ENCODE assay signal across 20 cellular contexts in genomic region chr4:138162259-138162658, GRCh38.
"Had no signal": no experiment of that assay in that cellular context is flagged by ENCODE, and none has a peak within 500 bp of the region (broad histone marks: within the 10 kb centered on the region; RNA-seq: fewer than 3 reads in every experiment).

No MANE protein-coding gene starts in this region.

- DNase-seq: activated CD4-positive, alpha-beta T cell treated with anti-CD3 and anti-CD28 coated beads, Interleukin-2, amount 50 U/mL, for 48 hours; activated CD4-positive, CD25-positive, alpha-beta regulatory T cell treated with anti-CD3 and anti-CD28 coated beads, Interleukin-2, amount 50 U/mL, for 72 hours; activated CD8-positive, alpha-beta memory T cell treated with anti-CD3 and anti-CD28 coated beads, Interleukin-2, amount 10 ng/mL, durations not matched to agents 7 days and 5 days; activated effector memory CD4-positive, alpha-beta T cell treated with Interleukin-2 at 50 U/mL for 16 hours; activated T-cell treated with anti-CD3 and anti-CD28 coated beads, Interleukin-2, amount 50 U/mL, for 24 hours; brain microvascular endothelial cell; endodermal cell; esophagus squamous epithelium; heart right ventricle; islet precursor cell; left ventricle myocardium inferior; mesenchymal stem cell; nephron progenitor cell; sigmoid colon; stimulated activated CD4-positive, alpha-beta T cell treated with anti-CD3 and anti-CD28 coated beads, Interleukin-2, amount 100 ng/mL, for 48 hours; stimulated activated CD8-positive, alpha-beta memory T cell treated with anti-CD3 and anti-CD28 coated beads, Interleukin-4, amount 100 ng/mL, for 48 hours; testis; upper lobe of right lung had no signal

- H3K4me3 ChIP-seq: esophagus squamous epithelium, heart right ventricle, left ventricle myocardium inferior, sigmoid colon, testis, upper lobe of right lung had no signal

- FAIRE-seq: frontal cortex had no signal

- H3K27ac ChIP-seq: brain microvascular endothelial cell, heart right ventricle, left ventricle myocardium inferior, sigmoid colon, testis, upper lobe of right lung had no signal

- H3K9me3 ChIP-seq: esophagus squamous epithelium, heart right ventricle, left ventricle myocardium inferior, sigmoid colon, testis, upper lobe of right lung had no signal

- H3K27me3 ChIP-seq: brain microvascular endothelial cell, esophagus squamous epithelium, heart right ventricle, sigmoid colon, testis, upper lobe of right lung had no signal

- ATAC-seq: activated CD8-positive, alpha-beta memory T cell treated with anti-CD3 and anti-CD28 coated beads, Interleukin-2, amount 10 ng/mL, durations not matched to agents 7 days and 5 days; activated naive CD4-positive, alpha-beta T cell treated with anti-CD3 and anti-CD28 coated beads, Interleukin-2, amount 50 U/mL, for 72 hours; heart right ventricle; upper lobe of right lung had no signal

- H3K36me3 ChIP-seq: brain microvascular endothelial cell, esophagus squamous epithelium, heart right ventricle, left ventricle myocardium inferior, sigmoid colon, upper lobe of right lung had no signal

- H3K4me1 ChIP-seq: heart right ventricle, left ventricle myocardium inferior, sigmoid colon, testis, upper lobe of right lung had no signal
